In the genomic region with DNA sequence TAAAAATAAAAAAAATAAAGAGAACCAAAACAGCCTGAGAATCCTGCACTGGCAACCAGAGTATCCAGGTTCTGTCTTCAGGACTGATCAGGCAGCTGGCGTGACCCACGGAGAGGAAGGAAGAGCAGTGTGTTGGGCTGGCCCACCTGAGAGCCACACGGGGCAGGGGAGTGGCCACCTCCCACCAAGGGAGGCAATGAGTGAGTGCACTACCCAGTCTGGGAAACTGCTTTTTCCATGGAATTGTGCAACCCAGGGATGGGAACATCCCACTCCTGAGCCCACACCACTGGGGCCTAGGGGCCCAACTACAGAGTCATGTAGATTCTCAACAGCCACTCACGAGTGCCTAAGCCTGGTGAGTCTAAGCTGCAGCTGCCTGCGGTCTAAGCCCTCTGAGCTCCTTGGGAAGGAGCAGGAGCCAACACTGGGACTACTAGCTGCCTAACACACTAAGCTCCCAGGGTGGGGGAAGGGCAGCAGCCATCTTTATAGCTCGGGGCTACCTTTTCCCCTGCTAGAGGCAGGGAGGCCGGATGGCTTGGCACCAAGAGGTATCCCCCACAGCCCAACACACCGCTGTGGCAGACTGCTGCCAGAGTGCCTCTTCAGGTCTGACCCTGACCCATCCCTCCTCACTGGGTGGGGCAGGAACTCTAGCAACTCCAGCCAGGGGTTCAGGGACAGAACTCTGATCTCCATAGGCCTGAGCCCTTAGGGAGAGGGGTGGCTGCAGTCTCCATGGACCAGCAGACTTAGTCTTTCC, we compare ENCODE assay signal across 32 cellular contexts.
"Had no signal": no experiment of that assay in that cellular context is flagged by ENCODE, and none has a peak within 500 bp of the region (broad histone marks: within the 10 kb centered on the region; RNA-seq: fewer than 3 reads in every experiment).

No MANE protein-coding gene starts in this region.

- FAIRE-seq: astrocyte, bronchial epithelial cell, K562, TTC549 had no signal

- H3K36me3 ChIP-seq: SJSA1 had no signal

- H3K27ac ChIP-seq: body of pancreas, SJSA1 had no signal

- H3K4me3 ChIP-seq: body of pancreas, K562, SJSA1 had no signal

- H3K9me3 ChIP-seq: SJSA1, SK-N-SH had no signal

- H3K27me3 ChIP-seq: body of pancreas, SJSA1 had no signal

- DNase-seq: activated CD4-positive, alpha-beta T cell treated with anti-CD3 and anti-CD28 coated beads for 36 hours; activated CD4-positive, alpha-beta T cell treated with anti-CD3 and anti-CD28 coated beads, Interleukin-2, amount 10 ng/mL, durations not matched to agents 7 days and 5 days; activated CD4-positive, alpha-beta T cell treated with anti-CD3 and anti-CD28 coated beads, Interleukin-2, amount 50 U/mL, for 48 hours; activated CD8-positive, alpha-beta memory T cell treated with anti-CD3 and anti-CD28 coated beads, Interleukin-2, amount 50 U/mL, for 4 hours; activated CD8-positive, alpha-beta T cell treated with anti-CD3 and anti-CD28 coated beads, Interleukin-2, amount 10 ng/mL, durations not matched to agents 7 days and 5 days; activated naive CD4-positive, alpha-beta T cell treated with Interleukin-2 at 50 U/mL for 16 hours; activated naive CD8-positive, alpha-beta T cell treated with anti-CD3 and anti-CD28 coated beads, Interleukin-2, amount 10 ng/mL, durations not matched to agents 7 days and 5 days; activated T-cell treated with anti-CD3 and anti-CD28 coated beads for 4 hours; activated T-cell treated with anti-CD3 and anti-CD28 coated beads, Interleukin-2, amount 50 U/mL, for 4 hours; amygdala; body of pancreas; caudate nucleus; NCI-H1092 treated with DMSO at 0.1 percent for 48 hours; NCI-H1417 treated with DMSO at 0.1 percent for 48 hours; NCI-H187 treated with DMSO at 0.1 percent for 48 hours; NCI-H2081; NCI-H2171 treated with DMSO at 0.1 percent for 48 hours; NCI-H2227 treated with DMSO at 0.1 percent for 48 hours; NCI-H446; NCI-H510A treated with DMSO at 0.1 percent for 48 hours; NCI-H526 treated with DMSO at 0.1 percent for 48 hours; NCI-H774; SHP77; SK-N-SH had no signal

- H3K4me1 ChIP-seq: body of pancreas, SJSA1 had no signal

- ATAC-seq: activated CD4-positive, alpha-beta T cell treated with anti-CD3 and anti-CD28 coated beads for 36 hours; activated CD4-positive, CD25-positive, alpha-beta regulatory T cell treated with anti-CD3 and anti-CD28 coated beads, Interleukin-2, amount 50 U/mL, for 24 hours; activated CD8-positive, alpha-beta T cell treated with anti-CD3 and anti-CD28 coated beads, Interleukin-2, amount 10 ng/mL, durations not matched to agents 7 days and 5 days; activated T-cell treated with anti-CD3 and anti-CD28 coated beads, Interleukin-2, amount 50 U/mL, for 4 hours; body of pancreas; K562; Panc1; WTC11 had no signal
